ENCODE assay signal across 8 cellular contexts in genomic region chr5:116575635-116576042, GRCh38. TPM values are rescaled to one million over a fixed set of nuclear protein-coding genes. Genes with fewer than 3 reads are reported as not detected.
DNase-seq lines count a peak whose midpoint lies in the region; ATAC-seq and TF ChIP-seq lines count a peak whose summit lies in the region.

No MANE protein-coding gene starts in this region.

- H3K4me3 ChIP-seq in colonic mucosa (peak overlapping the region; percentile 76), mucosa of stomach (ENCODE audit: low read length) (peak overlapping the region; percentile 44)

- TF ChIP-seq CTCF in colonic mucosa (IDR thresholded peaks at IDR 0.05) (no peak), GM10248 (IDR thresholded peaks at IDR 0.05; ENCODE audit: control extremely low read depth, extremely low read depth, low read depth, missing control alignments) (no peak)

- intact Hi-C loops in colonic mucosa (cut with DNase I), result loop anchor here (2.0 to 5.0 kb wide), 2 partner anchors 47 to 372 kb away; no protein-coding TSS in a partner anchor

- peak overlapping the region in 1 of 2 donors; percentile 98 for H3K9ac ChIP-seq in colonic mucosa (ENCODE audit: low read depth in 2 of 2, low read length in 2 of 2)
- H3K9ac ChIP-seq in mucosa of stomach (ENCODE audit: low read length), result peak overlapping the region; percentile 38

- H3K9me3 Mint-ChIP-seq in IgD-negative memory B cell, result no peaks in the 10 kb centered on the region

- peak overlapping the region; percentile 83 to 92 (median 89) for H3K4me3 Mint-ChIP-seq in IgD-negative memory B cell

- H3K4me1 Mint-ChIP-seq in IgD-negative memory B cell, result peaks cover 18 to 46% (median 26%) of the 10 kb centered on the region in 3 donors

- H3K27me3 ChIP-seq in colonic mucosa (no peaks in the 10 kb centered on the region), mucosa of stomach (ENCODE audit: control insufficient read depth, insufficient read depth, low read length) (peaks cover 62% of the 10 kb centered on the region)

- CTCF ChIA-PET in GM10248 (lab: Yijun Ruan, JAX), result interaction anchor here (0.7 to 4.0 kb wide), 36 partner anchors 8 to 1052 kb away, joined by 3 to 29 read pairs (median 4); no protein-coding TSS in a partner anchor

- no peak for ATAC-seq in HG03139 (IDR thresholded peaks at IDR 0.05; ENCODE audit: unreplicated experiment)

- H3K9me3 ChIP-seq in colonic mucosa (no peaks in the 10 kb centered on the region), mucosa of stomach (ENCODE audit: control insufficient read depth, low read length) (no peaks in the 10 kb centered on the region)

- H3K27ac Mint-ChIP-seq in IgD-negative memory B cell, result peak overlapping the region in 1 of 3 donors; percentile 88

- H3K27ac ChIP-seq in colonic mucosa, result peak overlapping the region; percentile 82

- H3K4me1 ChIP-seq in colonic mucosa (no peaks in the 10 kb centered on the region), mucosa of stomach (ENCODE audit: control insufficient read depth, insufficient read depth, low read length) (peaks cover 46% of the 10 kb centered on the region)

- DNase-seq in C1 segment of cervical spinal cord (lab: John Stamatoyannopoulos, UW) (peak in 8 of 14 donors; percentile 32 to 81 (median 66)), colonic mucosa (peak; percentile 49), GM10248 (ENCODE audit: extremely low spot score) (no peak), NCI-H2171 treated with DMSO at 0.1 percent for 48 hours (lab: John Stamatoyannopoulos, UW) (no peak), DMS114 treated with DMSO at 0.1 percent for 48 hours (lab: John Stamatoyannopoulos, UW; ENCODE audit: unreplicated experiment) (no peak)

- peaks cover 63% of the 10 kb centered on the region for H3K27me3 Mint-ChIP-seq in IgD-negative memory B cell

- H3K36me3 ChIP-seq in colonic mucosa (no peaks in the 10 kb centered on the region), mucosa of stomach (ENCODE audit: control insufficient read depth, insufficient read depth, low read length) (no peaks in the 10 kb centered on the region)

- H3K36me3 Mint-ChIP-seq in IgD-negative memory B cell, result no peaks in the 10 kb centered on the region

- POLR2A ChIA-PET in GM10248 (lab: Yijun Ruan, JAX), result no interaction called here

RNA-seq across cellular contexts. Expression of gene SEMA6A, which starts 1.0 kb away (rescaled TPM):
- 1.2 TPM for polyA plus RNA-seq in IgD-negative memory B cell
- total RNA-seq in colonic mucosa, result 10 to 100 TPM; 66.7 to 89.9 TPM

Comparison
In these comparisons a context has a peak if more than half of its experiments do, and no peak if none do; other contexts are left out.
1. DNase-seq: peak in C1 segment of cervical spinal cord (8 of 14) and colonic mucosa (single experiment); none in GM10248 (single experiment), NCI-H2171 treated with DMSO at 0.1 percent for 48 hours (single experiment) and DMS114 treated with DMSO at 0.1 percent for 48 hours (single experiment).